In genomic region chr1:167616521-167616920, GRCh38 we compare ENCODE assay signal across 15 cellular contexts. TPM values are rescaled to one million over a fixed set of nuclear protein-coding genes. Genes with fewer than 3 reads are reported as not detected.
A peak's percentile ranks its signal among the peaks of the same experiment; 100 is the strongest.
DNase-seq lines count a peak whose midpoint lies in the region; ATAC-seq and TF ChIP-seq lines count a peak whose summit lies in the region.
"Had no signal": no experiment of that assay in that cellular context is flagged by ENCODE, and none has a peak within 500 bp of the region (broad histone marks: within the 10 kb centered on the region; RNA-seq: fewer than 3 reads in every experiment).

No MANE protein-coding gene starts in this region.

- intact Hi-C loops in activated CD4-positive, alpha-beta T cell treated with anti-CD3 and anti-CD28 coated beads for 36 hours (cut with DNase I, micrococcal nuclease), result no loop called here

- H3K9me3 Mint-ChIP-seq in activated CD4-positive, alpha-beta T cell treated with anti-CD3 and anti-CD28 coated beads for 36 hours (ENCODE audit: low read depth), result peaks cover 2% of the 10 kb centered on the region
- no peaks in the 10 kb centered on the region for H3K9me3 Mint-ChIP-seq in effector memory CD8-positive, alpha-beta T cell

- H3K27me3 Mint-ChIP-seq in activated CD4-positive, alpha-beta T cell treated with anti-CD3 and anti-CD28 coated beads for 36 hours, result no peaks in the 10 kb centered on the region
- H3K27me3 Mint-ChIP-seq in effector memory CD8-positive, alpha-beta T cell, result no peaks in the 10 kb centered on the region

- no peak for TF ChIP-seq POLR2A in NB4 (IDR thresholded peaks at IDR 0.05; ENCODE audit: extremely low read depth, insufficient read length)

- H3K27ac ChIP-seq in skin epidermis, result peak overlapping the region in 16 of 21 experiments; percentile 4 to 89 (median 69)
- H3K27ac ChIP-seq: SJSA1 had no signal

- TF ChIP-seq CTCF in NB4 (IDR thresholded peaks at IDR 0.05; ENCODE audit: low read depth, low read length), result no peak

- ATAC-seq in activated CD4-positive, alpha-beta T cell treated with anti-CD3 and anti-CD28 coated beads for 36 hours, result no peak
- no peak for ATAC-seq in effector memory CD8-positive, alpha-beta T cell (replicated peaks)
- no peak for ATAC-seq in GM18502 (IDR thresholded peaks at IDR 0.05; ENCODE audit: poor library complexity, unreplicated experiment)

- peaks cover 51% of the 10 kb centered on the region for H3K4me1 Mint-ChIP-seq in activated CD4-positive, alpha-beta T cell treated with anti-CD3 and anti-CD28 coated beads for 36 hours
- peaks cover 30 to 47% of the 10 kb centered on the region in 2 donors for H3K4me1 Mint-ChIP-seq in effector memory CD8-positive, alpha-beta T cell (ENCODE audit: low read depth in 2 of 2)

- no peak for DNase-seq in activated CD4-positive, alpha-beta T cell treated with anti-CD3 and anti-CD28 coated beads for 36 hours
- DNase-seq in activated CD4-positive, alpha-beta T cell treated with anti-CD3 and anti-CD28 coated beads, Interleukin-2, amount 50 U/mL, for 4 hours, result no peak
- DNase-seq in NB4 (ENCODE audit: low read depth) (no peak), NCI-H345 (lab: John Stamatoyannopoulos, UW) (no peak)
- no peak for DNase-seq in effector memory CD8-positive, alpha-beta T cell
- no peak for DNase-seq in stimulated activated CD4-positive, alpha-beta T cell treated with anti-CD3 and anti-CD28 coated beads, Interleukin-2, amount 100 ng/mL, for 48 hours
- DNase-seq: activated CD8-positive, alpha-beta memory T cell treated with anti-CD3 and anti-CD28 coated beads for 24 hours; central memory CD4-positive, alpha-beta T cell; foreskin melanocyte; NCI-H446 treated with DMSO at 0.1 percent for 48 hours; stimulated activated naive CD4-positive, alpha-beta T cell treated with Interleukin-2 at 50 U/mL for 16 hours had no signal

- POLR2A ChIA-PET in activated CD4-positive, alpha-beta T cell treated with anti-CD3 and anti-CD28 coated beads for 36 hours (lab: Charles Lee), result interaction anchor here (0.6 to 1.0 kb wide), 2 partner anchors 16 to 33 kb away, joined by 4 read pairs; no protein-coding TSS in a partner anchor

- CTCF ChIA-PET in activated CD4-positive, alpha-beta T cell treated with anti-CD3 and anti-CD28 coated beads for 36 hours (lab: Charles Lee), result interaction anchor here (0.7 to 3.7 kb wide), 11 partner anchors 9 to 99 kb away, joined by 3 to 18 read pairs (median 6); no protein-coding TSS in a partner anchor

- H3K4me3 Mint-ChIP-seq in activated CD4-positive, alpha-beta T cell treated with anti-CD3 and anti-CD28 coated beads for 36 hours, result peak overlapping the region; percentile 66
- peak overlapping the region; percentile 56 to 66 for H3K4me3 Mint-ChIP-seq in effector memory CD8-positive, alpha-beta T cell

- peak overlapping the region; percentile 92 for H3K27ac Mint-ChIP-seq in activated CD4-positive, alpha-beta T cell treated with anti-CD3 and anti-CD28 coated beads for 36 hours
- H3K27ac Mint-ChIP-seq in effector memory CD8-positive, alpha-beta T cell, result peak overlapping the region; percentile 79 to 82

- peaks cover 6% of the 10 kb centered on the region for H3K36me3 Mint-ChIP-seq in activated CD4-positive, alpha-beta T cell treated with anti-CD3 and anti-CD28 coated beads for 36 hours (ENCODE audit: low read depth)
- no peaks in the 10 kb centered on the region for H3K36me3 Mint-ChIP-seq in effector memory CD8-positive, alpha-beta T cell (ENCODE audit: insufficient read depth)

- H3K4me3 ChIP-seq in NB4 (ENCODE audit: low read depth, low read length), result peak overlapping the region; percentile 57
- no peak overlapping the region for H3K4me3 ChIP-seq in skin epidermis
- H3K4me3 ChIP-seq: SJSA1 had no signal

RNA-seq across cellular contexts. Expression of gene RCSD1, which starts 13.5 kb away (rescaled TPM):
- total RNA-seq in activated CD4-positive, alpha-beta T cell treated with anti-CD3 and anti-CD28 coated beads for 36 hours, result 10 to 100 TPM; 59.9 to 62.0 TPM
- total RNA-seq: H4 had no signal
